Comparison of ENCODE assay signal across 21 cellular contexts in the genomic region with DNA sequence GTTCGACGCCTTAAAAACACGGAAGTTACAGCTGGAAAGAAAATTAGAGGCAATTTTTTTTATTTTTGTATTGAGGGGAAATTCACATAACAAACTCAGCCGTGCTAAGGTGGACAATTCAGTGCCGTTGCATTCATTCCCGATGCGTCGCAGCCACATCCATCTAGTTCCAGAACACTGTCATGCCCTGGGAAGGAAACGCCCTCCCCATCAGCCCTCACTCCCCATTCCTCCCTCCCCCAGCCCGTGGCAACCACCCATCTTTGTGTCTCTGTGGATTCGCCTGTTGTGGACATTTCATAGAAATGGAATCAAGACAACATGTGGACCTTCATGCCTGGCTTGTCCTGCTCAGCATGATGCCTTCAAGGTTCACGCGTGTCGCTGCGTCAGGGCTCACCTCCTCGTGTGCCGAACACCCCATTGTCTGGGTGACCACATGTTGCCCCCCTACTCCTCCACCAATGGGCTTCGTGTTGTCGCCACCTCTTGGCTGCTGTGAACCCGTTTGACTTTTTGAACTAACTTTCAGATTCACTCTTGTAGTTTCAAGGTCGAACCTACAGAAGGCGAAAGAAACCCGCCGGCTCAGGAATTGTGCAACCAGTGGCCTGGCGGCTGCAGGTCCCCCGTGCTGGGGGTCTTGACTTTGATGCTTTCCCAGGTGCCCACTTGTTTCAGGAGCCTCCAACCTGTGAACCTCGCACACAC. TPM values are rescaled to one million over a fixed set of nuclear protein-coding genes. Genes with fewer than 3 reads are reported as not detected.
DNase-seq lines count a peak whose midpoint lies in the region; ATAC-seq and TF ChIP-seq lines count a peak whose summit lies in the region.
"Had no signal": no experiment of that assay in that cellular context is flagged by ENCODE, and none has a peak within 500 bp of the region (broad histone marks: within the 10 kb centered on the region; RNA-seq: fewer than 3 reads in every experiment).

No MANE protein-coding gene starts in this region.

- no peaks in the 10 kb centered on the region for H3K9me3 ChIP-seq in upper lobe of right lung
- no peaks in the 10 kb centered on the region for H3K9me3 ChIP-seq in mammary epithelial cell (replicated peaks; ENCODE audit: insufficient read depth, low read length)
- H3K9me3 ChIP-seq: BE2C, heart right ventricle had no signal

- intact Hi-C loops in upper lobe of right lung (cut with DNase I), result no loop called here
- intact Hi-C loops in mammary epithelial cell (cut with micrococcal nuclease), result no loop called here

- H3K36me3 ChIP-seq in upper lobe of right lung (no peaks in the 10 kb centered on the region), mammary epithelial cell (ENCODE audit: insufficient read depth, low read length) (no peaks in the 10 kb centered on the region)
- H3K36me3 ChIP-seq: brain microvascular endothelial cell had no signal

- H3K27ac ChIP-seq in upper lobe of right lung, result no peak overlapping the region
- H3K27ac ChIP-seq in mammary epithelial cell (ENCODE audit: insufficient read depth, low read depth, low read length), result no peak overlapping the region
- H3K27ac ChIP-seq: brain microvascular endothelial cell, esophagus muscularis mucosa, heart right ventricle had no signal

- no peak overlapping the region for H3K9ac ChIP-seq in mammary epithelial cell (ENCODE audit: insufficient read depth, low read length)

- peak overlapping the region; percentile 32 for H3K4me3 Mint-ChIP-seq in stimulated activated naive CD8-positive, alpha-beta T cell treated with anti-CD3 and anti-CD28 coated beads, Interleukin-15, Interleukin-2, amounts not matched to agents 100 ng/mL and 50 ng/mL, for 24 hours
- H3K4me3 Mint-ChIP-seq in activated CD4-positive, alpha-beta memory T cell treated with anti-CD3 and anti-CD28 coated beads, Interleukin-2, amount 10 ng/mL, durations not matched to agents 7 days and 5 days, result no peak overlapping the region
- H3K4me3 Mint-ChIP-seq: dendritic cell treated with granulocyte-macrophage colony-stimulating factor and Interleukin-4, amounts not matched to agents 40 ng/mL and 50 ng/mL, for 4 days had no signal

- H3K27me3 ChIP-seq in upper lobe of right lung (no peaks in the 10 kb centered on the region), mammary epithelial cell (ENCODE audit: insufficient read depth, low read length) (no peaks in the 10 kb centered on the region)
- H3K27me3 ChIP-seq: BE2C, brain microvascular endothelial cell, esophagus muscularis mucosa, heart right ventricle had no signal

- H3K4me3 ChIP-seq in fibroblast of mammary gland (ENCODE audit: control insufficient read depth, low read depth, low read length) (no peak overlapping the region), upper lobe of right lung (no peak overlapping the region), mammary epithelial cell (replicated peaks in 1 of 3; ENCODE audit: insufficient read depth in 1 of 3, low read depth in 2 of 3, low read length in 3 of 3) (no peak overlapping the region)
- H3K4me3 ChIP-seq: esophagus muscularis mucosa, heart right ventricle, skin epidermis had no signal

- H3K27ac Mint-ChIP-seq in stimulated activated naive CD8-positive, alpha-beta T cell treated with anti-CD3 and anti-CD28 coated beads, Interleukin-15, Interleukin-2, amounts not matched to agents 100 ng/mL and 50 ng/mL, for 24 hours, result peak overlapping the region; percentile 75
- peak overlapping the region; percentile 35 for H3K27ac Mint-ChIP-seq in activated CD4-positive, alpha-beta memory T cell treated with anti-CD3 and anti-CD28 coated beads, Interleukin-2, amount 10 ng/mL, durations not matched to agents 7 days and 5 days

- no peak overlapping the region for H2AFZ ChIP-seq in mammary epithelial cell (ENCODE audit: low read depth, low read length)

- peaks cover 35% of the 10 kb centered on the region for H3K4me1 Mint-ChIP-seq in stimulated activated naive CD8-positive, alpha-beta T cell treated with anti-CD3 and anti-CD28 coated beads, Interleukin-15, Interleukin-2, amounts not matched to agents 100 ng/mL and 50 ng/mL, for 24 hours (ENCODE audit: low read depth)
- peaks cover 34% of the 10 kb centered on the region for H3K4me1 Mint-ChIP-seq in activated CD4-positive, alpha-beta memory T cell treated with anti-CD3 and anti-CD28 coated beads, Interleukin-2, amount 10 ng/mL, durations not matched to agents 7 days and 5 days

- TF ChIP-seq CTCF in fibroblast of mammary gland (conservative IDR thresholded peaks at IDR 0.05; ENCODE audit: control insufficient read depth, insufficient read depth, low read depth, low read length), result peak; percentile 14
- TF ChIP-seq CTCF in upper lobe of right lung (IDR thresholded peaks at IDR 0.05), result no peak
- no peak for TF ChIP-seq CTCF in mammary epithelial cell (conservative IDR thresholded peaks at IDR 0.05 in 1 of 2, IDR thresholded peaks at IDR 0.05 in 1 of 2; ENCODE audit: extremely low read depth in 1 of 2, insufficient read depth in 1 of 2, low read depth in 1 of 2, low read length in 2 of 2)

- CTCF ChIA-PET in activated CD4-positive, alpha-beta memory T cell treated with anti-CD3 and anti-CD28 coated beads, Interleukin-2, amount 10 ng/mL, durations not matched to agents 7 days and 5 days (lab: Charles Lee), result no interaction called here
- CTCF ChIA-PET in mammary epithelial cell (lab: Charles Lee; ENCODE audit: low non-redundant PET), result no interaction called here

- ATAC-seq in stimulated activated naive CD8-positive, alpha-beta T cell treated with anti-CD3 and anti-CD28 coated beads, Interleukin-15, Interleukin-2, amounts not matched to agents 100 U/mL and 50 U/mL, for 24 hours, result no peak
- ATAC-seq in upper lobe of right lung, result no peak
- ATAC-seq: heart right ventricle had no signal

- H3K4me1 ChIP-seq in upper lobe of right lung, result no peaks in the 10 kb centered on the region
- peaks cover 30% of the 10 kb centered on the region for H3K4me1 ChIP-seq in mammary epithelial cell (ENCODE audit: insufficient read depth, low read length)
- H3K4me1 ChIP-seq: BE2C had no signal

- dilution Hi-C loops in mammary epithelial cell (cut with HindIII; ENCODE audit: low sequenced_read_pairs), result no loop called here

- DNase-seq in stimulated activated naive CD8-positive, alpha-beta T cell treated with anti-CD3 and anti-CD28 coated beads, Interleukin-15, Interleukin-2, amounts not matched to agents 100 U/mL and 50 U/mL, for 24 hours, result no peak
- DNase-seq in activated CD4-positive, alpha-beta memory T cell treated with anti-CD3 and anti-CD28 coated beads, Interleukin-2, amount 10 ng/mL, durations not matched to agents 7 days and 5 days, result no peak
- DNase-seq in fibroblast of mammary gland (ENCODE audit: low read depth) (peak; percentile 40), upper lobe of right lung (no peak), DMS79 (lab: John Stamatoyannopoulos, UW) (no peak), mammary epithelial cell (no peak), LoVo (ENCODE audit: low spot score) (no peak)
- DNase-seq: activated CD4-positive, CD25-positive, alpha-beta regulatory T cell treated with anti-CD3 and anti-CD28 coated beads, Interleukin-2, amount 50 U/mL, for 72 hours; activated gamma-delta T cell treated with Interleukin-2 at 50 U/mL for 16 hours; BE2C; brain microvascular endothelial cell; heart right ventricle; Kasumi-1; NCI-H1436 treated with DMSO at 0.1 percent for 48 hours; NCI-H2227 treated with DMSO at 0.1 percent for 48 hours; NK-92 treated with Interleukin-12 subunit alpha and Interleukin-12 subunit beta, amount 100 ng/mL, for 24 hours; SHP77 had no signal

- H3K36me3 Mint-ChIP-seq in stimulated activated naive CD8-positive, alpha-beta T cell treated with anti-CD3 and anti-CD28 coated beads, Interleukin-15, Interleukin-2, amounts not matched to agents 100 ng/mL and 50 ng/mL, for 24 hours (ENCODE audit: low read depth), result peaks cover 9% of the 10 kb centered on the region
- H3K36me3 Mint-ChIP-seq in activated CD4-positive, alpha-beta memory T cell treated with anti-CD3 and anti-CD28 coated beads, Interleukin-2, amount 10 ng/mL, durations not matched to agents 7 days and 5 days (ENCODE audit: low read depth), result no peaks in the 10 kb centered on the region

- H4K20me1 ChIP-seq in mammary epithelial cell (ENCODE audit: insufficient read depth, low read length), result peaks cover 3% of the 10 kb centered on the region

- no peak overlapping the region for H3K4me2 ChIP-seq in mammary epithelial cell (ENCODE audit: insufficient read depth, low read depth, low read length)

- H3K9me3 Mint-ChIP-seq in stimulated activated naive CD8-positive, alpha-beta T cell treated with anti-CD3 and anti-CD28 coated beads, Interleukin-15, Interleukin-2, amounts not matched to agents 100 ng/mL and 50 ng/mL, for 24 hours, result no peaks in the 10 kb centered on the region
- no peaks in the 10 kb centered on the region for H3K9me3 Mint-ChIP-seq in activated CD4-positive, alpha-beta memory T cell treated with anti-CD3 and anti-CD28 coated beads, Interleukin-2, amount 10 ng/mL, durations not matched to agents 7 days and 5 days
- H3K9me3 Mint-ChIP-seq: dendritic cell treated with granulocyte-macrophage colony-stimulating factor and Interleukin-4, amounts not matched to agents 40 ng/mL and 50 ng/mL, for 4 days had no signal

- H3K79me2 ChIP-seq in mammary epithelial cell (ENCODE audit: insufficient read depth, low read length), result no peaks in the 10 kb centered on the region

- no peaks in the 10 kb centered on the region for H3K27me3 Mint-ChIP-seq in stimulated activated naive CD8-positive, alpha-beta T cell treated with anti-CD3 and anti-CD28 coated beads, Interleukin-15, Interleukin-2, amounts not matched to agents 100 ng/mL and 50 ng/mL, for 24 hours
- no peaks in the 10 kb centered on the region for H3K27me3 Mint-ChIP-seq in activated CD4-positive, alpha-beta memory T cell treated with anti-CD3 and anti-CD28 coated beads, Interleukin-2, amount 10 ng/mL, durations not matched to agents 7 days and 5 days
- H3K27me3 Mint-ChIP-seq: dendritic cell treated with granulocyte-macrophage colony-stimulating factor and Interleukin-4, amounts not matched to agents 40 ng/mL and 50 ng/mL, for 4 days had no signal

- BruUV-seq in mammary epithelial cell (replicated peaks; lab: Mats Ljungman, UMichigan), result no TSS peak

- in situ Hi-C loops in mammary epithelial cell (cut with MboI; ENCODE audit: low sequenced_read_pairs in 2 of 2), result no loop called here

- 93% methylated on average over 14 of the region's 27 CpGs for WGBS in mammary epithelial cell (ENCODE audit: low coverage, missing lambda C conversion rate)

- POLR2A ChIA-PET in activated CD4-positive, alpha-beta memory T cell treated with anti-CD3 and anti-CD28 coated beads, Interleukin-2, amount 10 ng/mL, durations not matched to agents 7 days and 5 days (lab: Charles Lee), result no interaction called here

RNA-seq across cellular contexts. Expression of gene CAMSAP1, which starts 17.4 kb away (rescaled TPM):
- total RNA-seq in activated CD4-positive, alpha-beta memory T cell treated with anti-CD3 and anti-CD28 coated beads, Interleukin-2, amount 10 ng/mL, durations not matched to agents 7 days and 5 days, result 10 to 100 TPM; 20.9 to 22.0 TPM
- total RNA-seq in upper lobe of right lung (26.5 TPM), mammary epithelial cell (10 to 100 TPM; 23.5 to 25.5 TPM)
- polyA plus RNA-seq in mammary epithelial cell, result 6.0 TPM
- polyA minus RNA-seq in mammary epithelial cell, result 25.7 TPM

RNA-seq across cellular contexts. Expression of gene UBAC1, which starts 36.4 kb away (rescaled TPM):
- total RNA-seq in activated CD4-positive, alpha-beta memory T cell treated with anti-CD3 and anti-CD28 coated beads, Interleukin-2, amount 10 ng/mL, durations not matched to agents 7 days and 5 days, result 10 to 100 TPM; 28.1 to 29.5 TPM
- total RNA-seq in upper lobe of right lung (30.1 TPM), mammary epithelial cell (10 to 100 TPM; 39.2 to 43.4 TPM)
- 48.8 TPM for polyA plus RNA-seq in mammary epithelial cell
- 47.1 TPM for polyA minus RNA-seq in mammary epithelial cell
